33 cellular contexts compared by ENCODE assay signal in the genomic region with DNA sequence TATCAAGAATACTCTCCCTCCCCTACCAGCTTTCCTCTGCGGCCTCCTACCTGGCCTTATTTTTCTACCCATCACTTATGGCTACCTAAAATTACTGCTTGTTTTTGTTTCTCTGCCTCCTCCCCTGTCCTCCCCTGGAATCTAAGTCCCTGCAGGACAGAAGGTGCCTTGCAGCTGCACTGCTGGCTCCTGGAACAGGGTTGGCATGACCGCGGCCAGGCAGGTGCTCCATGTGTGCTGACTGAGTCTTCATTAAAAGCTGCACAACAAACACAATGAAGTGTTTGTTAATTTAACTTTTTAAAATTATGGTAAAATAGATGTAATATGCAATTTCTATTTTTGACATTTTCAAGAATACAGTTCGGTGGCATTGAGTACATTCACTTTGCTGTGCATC.
"Had no signal": no experiment of that assay in that cellular context is flagged by ENCODE, and none has a peak within 500 bp of the region (broad histone marks: within the 10 kb centered on the region; RNA-seq: fewer than 3 reads in every experiment).

No MANE protein-coding gene starts in this region.

- H3K4me3 Mint-ChIP-seq: activated CD8-positive, alpha-beta T cell treated with anti-CD3 and anti-CD28 coated beads, Interleukin-2, amount 10 ng/mL, durations not matched to agents 7 days and 5 days; activated naive CD4-positive, alpha-beta T cell treated with anti-CD3 and anti-CD28 coated beads, Interleukin-2, amount 10 ng/mL, durations not matched to agents 7 days and 5 days; activated naive CD8-positive, alpha-beta T cell; activated naive CD8-positive, alpha-beta T cell treated with anti-CD3 and anti-CD28 coated beads, Interleukin-2, amount 50 U/mL, for 24 hours; brain had no signal

- H3K27ac Mint-ChIP-seq: activated CD8-positive, alpha-beta T cell treated with anti-CD3 and anti-CD28 coated beads, Interleukin-2, amount 10 ng/mL, durations not matched to agents 7 days and 5 days; activated naive CD4-positive, alpha-beta T cell treated with anti-CD3 and anti-CD28 coated beads, Interleukin-2, amount 10 ng/mL, durations not matched to agents 7 days and 5 days; activated naive CD8-positive, alpha-beta T cell; activated naive CD8-positive, alpha-beta T cell treated with anti-CD3 and anti-CD28 coated beads, Interleukin-2, amount 50 U/mL, for 24 hours had no signal

- H3K36me3 ChIP-seq: Peyer's patch had no signal

- H3K9me3 ChIP-seq: Peyer's patch had no signal

- H3K27ac ChIP-seq: Peyer's patch, RWPE1, VCaP had no signal

- ATAC-seq: activated CD8-positive, alpha-beta T cell treated with anti-CD3 and anti-CD28 coated beads, Interleukin-2, amount 10 ng/mL, durations not matched to agents 7 days and 5 days; activated naive CD8-positive, alpha-beta T cell treated with anti-CD3 and anti-CD28 coated beads, Interleukin-2, amount 50 U/mL, for 24 hours; PC-3 had no signal

- DNase-seq: activated CD4-positive, alpha-beta T cell treated with anti-CD3 and anti-CD28 coated beads for 1 hour; activated CD4-positive, alpha-beta T cell treated with anti-CD3 and anti-CD28 coated beads for 48 hours; activated CD4-positive, alpha-beta T cell treated with anti-CD3 and anti-CD28 coated beads, Interleukin-2, amount 50 U/mL, for 48 hours; activated CD4-positive, CD25-positive, alpha-beta regulatory T cell; activated CD8-positive, alpha-beta T cell treated with anti-CD3 and anti-CD28 coated beads, Interleukin-2, amount 10 ng/mL, durations not matched to agents 7 days and 5 days; activated effector memory CD4-positive, alpha-beta T cell treated with Interleukin-2 at 50 U/mL for 16 hours; activated naive CD4-positive, alpha-beta T cell treated with anti-CD3 and anti-CD28 coated beads, Interleukin-2, amount 10 ng/mL, durations not matched to agents 7 days and 5 days; activated naive CD8-positive, alpha-beta T cell treated with anti-CD3 and anti-CD28 coated beads, Interleukin-2, amount 50 U/mL, for 24 hours; activated T-cell treated with anti-CD3 and anti-CD28 coated beads, Interleukin-2, amount 50 U/mL, for 48 hours; anterior cingulate cortex; central memory CD4-positive, alpha-beta T cell; Karpas-422; KBM-7; NCI-H1105; NCI-H1417 treated with DMSO at 0.1 percent for 48 hours; NCI-H187 treated with DMSO at 0.1 percent for 48 hours; NCI-H2081; NCI-H226; NCI-H446 treated with DMSO at 0.1 percent for 48 hours; NCI-H524; NCI-H69; NCI-H82; NK-92 treated with Interleukin-12 subunit alpha and Interleukin-12 subunit beta, amount 100 ng/mL, for 24 hours; PC-3; SW 1271; T-helper 1 cell; T-helper 2 cell; T-helper 9 cell had no signal

- H3K27me3 Mint-ChIP-seq: activated naive CD8-positive, alpha-beta T cell had no signal

- H3K36me3 Mint-ChIP-seq: activated naive CD4-positive, alpha-beta T cell treated with anti-CD3 and anti-CD28 coated beads, Interleukin-2, amount 10 ng/mL, durations not matched to agents 7 days and 5 days; activated naive CD8-positive, alpha-beta T cell; brain had no signal

- H3K9me3 Mint-ChIP-seq: activated naive CD4-positive, alpha-beta T cell treated with anti-CD3 and anti-CD28 coated beads, Interleukin-2, amount 10 ng/mL, durations not matched to agents 7 days and 5 days; activated naive CD8-positive, alpha-beta T cell treated with anti-CD3 and anti-CD28 coated beads, Interleukin-2, amount 50 U/mL, for 24 hours had no signal

- H3K27me3 ChIP-seq: Peyer's patch had no signal

- H3K4me3 ChIP-seq: Peyer's patch had no signal
